In the genomic region with DNA sequence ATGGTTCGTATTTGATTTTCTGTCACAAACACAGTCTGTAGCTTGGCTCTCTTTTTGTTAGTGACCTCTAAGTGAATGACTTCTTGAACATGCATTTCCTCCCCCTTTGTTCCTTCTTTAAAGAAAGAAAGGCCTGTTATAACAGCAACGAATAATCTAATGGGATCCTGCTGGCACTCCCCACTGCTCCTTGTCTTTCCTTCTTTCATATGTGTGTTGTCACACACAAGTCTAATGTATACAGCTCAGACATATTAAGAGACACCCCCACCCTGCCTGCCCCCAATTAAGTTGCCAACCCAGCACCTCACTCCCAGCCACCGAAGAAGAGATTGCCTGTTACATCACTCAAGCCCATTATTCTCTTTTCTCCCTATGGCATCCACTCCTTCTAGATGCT, we compare ENCODE assay signal across 2 cellular contexts.
TF ChIP-seq lines count a peak whose summit lies in the region.

No MANE protein-coding gene starts in this region.

TF ChIP-seq in WTC11, 78 proteins besides CTCF, POLR2A, EP300 and RAD21 (continued from another document):
- TF ChIP-seq, protein P1, sequence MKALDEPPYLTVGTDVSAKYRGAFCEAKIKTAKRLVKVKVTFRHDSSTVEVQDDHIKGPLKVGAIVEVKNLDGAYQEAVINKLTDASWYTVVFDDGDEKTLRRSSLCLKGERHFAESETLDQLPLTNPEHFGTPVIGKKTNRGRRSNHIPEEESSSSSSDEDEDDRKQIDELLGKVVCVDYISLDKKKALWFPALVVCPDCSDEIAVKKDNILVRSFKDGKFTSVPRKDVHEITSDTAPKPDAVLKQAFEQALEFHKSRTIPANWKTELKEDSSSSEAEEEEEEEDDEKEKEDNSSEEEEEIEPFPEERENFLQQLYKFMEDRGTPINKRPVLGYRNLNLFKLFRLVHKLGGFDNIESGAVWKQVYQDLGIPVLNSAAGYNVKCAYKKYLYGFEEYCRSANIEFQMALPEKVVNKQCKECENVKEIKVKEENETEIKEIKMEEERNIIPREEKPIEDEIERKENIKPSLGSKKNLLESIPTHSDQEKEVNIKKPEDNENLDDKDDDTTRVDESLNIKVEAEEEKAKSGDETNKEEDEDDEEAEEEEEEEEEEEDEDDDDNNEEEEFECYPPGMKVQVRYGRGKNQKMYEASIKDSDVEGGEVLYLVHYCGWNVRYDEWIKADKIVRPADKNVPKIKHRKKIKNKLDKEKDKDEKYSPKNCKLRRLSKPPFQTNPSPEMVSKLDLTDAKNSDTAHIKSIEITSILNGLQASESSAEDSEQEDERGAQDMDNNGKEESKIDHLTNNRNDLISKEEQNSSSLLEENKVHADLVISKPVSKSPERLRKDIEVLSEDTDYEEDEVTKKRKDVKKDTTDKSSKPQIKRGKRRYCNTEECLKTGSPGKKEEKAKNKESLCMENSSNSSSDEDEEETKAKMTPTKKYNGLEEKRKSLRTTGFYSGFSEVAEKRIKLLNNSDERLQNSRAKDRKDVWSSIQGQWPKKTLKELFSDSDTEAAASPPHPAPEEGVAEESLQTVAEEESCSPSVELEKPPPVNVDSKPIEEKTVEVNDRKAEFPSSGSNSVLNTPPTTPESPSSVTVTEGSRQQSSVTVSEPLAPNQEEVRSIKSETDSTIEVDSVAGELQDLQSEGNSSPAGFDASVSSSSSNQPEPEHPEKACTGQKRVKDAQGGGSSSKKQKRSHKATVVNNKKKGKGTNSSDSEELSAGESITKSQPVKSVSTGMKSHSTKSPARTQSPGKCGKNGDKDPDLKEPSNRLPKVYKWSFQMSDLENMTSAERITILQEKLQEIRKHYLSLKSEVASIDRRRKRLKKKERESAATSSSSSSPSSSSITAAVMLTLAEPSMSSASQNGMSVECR (CRISPR knock-in tag; IDR thresholded peaks at IDR 0.05; ENCODE audit: borderline replicate concordance), result no peak
- TF ChIP-seq ZNF671 (CRISPR knock-in tag; IDR thresholded peaks at IDR 0.05) (no peak), ZNF263 (CRISPR knock-in tag; IDR thresholded peaks at IDR 0.05; ENCODE audit: low read depth) (no peak), SP1 (CRISPR knock-in tag; conservative IDR thresholded peaks at IDR 0.05) (0 out of 2 replicates have a peak, but pooled peaks have one; percentile 17), NR2C2 (CRISPR knock-in tag; IDR thresholded peaks at IDR 0.05) (no peak), TP53 (CRISPR knock-in tag; IDR thresholded peaks at IDR 0.05) (no peak), OVOL2 (CRISPR knock-in tag; IDR thresholded peaks at IDR 0.05; ENCODE audit: borderline replicate concordance) (no peak), ATF1 (CRISPR knock-in tag; IDR thresholded peaks at IDR 0.05) (no peak)
- TF ChIP-seq, protein P2, sequence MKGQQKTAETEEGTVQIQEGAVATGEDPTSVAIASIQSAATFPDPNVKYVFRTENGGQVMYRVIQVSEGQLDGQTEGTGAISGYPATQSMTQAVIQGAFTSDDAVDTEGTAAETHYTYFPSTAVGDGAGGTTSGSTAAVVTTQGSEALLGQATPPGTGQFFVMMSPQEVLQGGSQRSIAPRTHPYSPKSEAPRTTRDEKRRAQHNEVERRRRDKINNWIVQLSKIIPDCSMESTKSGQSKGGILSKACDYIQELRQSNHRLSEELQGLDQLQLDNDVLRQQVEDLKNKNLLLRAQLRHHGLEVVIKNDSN (CRISPR knock-in tag; IDR thresholded peaks at IDR 0.05), result no peak
- TF ChIP-seq, protein P3, sequence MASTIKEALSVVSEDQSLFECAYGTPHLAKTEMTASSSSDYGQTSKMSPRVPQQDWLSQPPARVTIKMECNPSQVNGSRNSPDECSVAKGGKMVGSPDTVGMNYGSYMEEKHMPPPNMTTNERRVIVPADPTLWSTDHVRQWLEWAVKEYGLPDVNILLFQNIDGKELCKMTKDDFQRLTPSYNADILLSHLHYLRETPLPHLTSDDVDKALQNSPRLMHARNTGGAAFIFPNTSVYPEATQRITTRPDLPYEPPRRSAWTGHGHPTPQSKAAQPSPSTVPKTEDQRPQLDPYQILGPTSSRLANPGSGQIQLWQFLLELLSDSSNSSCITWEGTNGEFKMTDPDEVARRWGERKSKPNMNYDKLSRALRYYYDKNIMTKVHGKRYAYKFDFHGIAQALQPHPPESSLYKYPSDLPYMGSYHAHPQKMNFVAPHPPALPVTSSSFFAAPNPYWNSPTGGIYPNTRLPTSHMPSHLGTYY (CRISPR knock-in tag; IDR thresholded peaks at IDR 0.05), result no peak
- TF ChIP-seq, protein P4, sequence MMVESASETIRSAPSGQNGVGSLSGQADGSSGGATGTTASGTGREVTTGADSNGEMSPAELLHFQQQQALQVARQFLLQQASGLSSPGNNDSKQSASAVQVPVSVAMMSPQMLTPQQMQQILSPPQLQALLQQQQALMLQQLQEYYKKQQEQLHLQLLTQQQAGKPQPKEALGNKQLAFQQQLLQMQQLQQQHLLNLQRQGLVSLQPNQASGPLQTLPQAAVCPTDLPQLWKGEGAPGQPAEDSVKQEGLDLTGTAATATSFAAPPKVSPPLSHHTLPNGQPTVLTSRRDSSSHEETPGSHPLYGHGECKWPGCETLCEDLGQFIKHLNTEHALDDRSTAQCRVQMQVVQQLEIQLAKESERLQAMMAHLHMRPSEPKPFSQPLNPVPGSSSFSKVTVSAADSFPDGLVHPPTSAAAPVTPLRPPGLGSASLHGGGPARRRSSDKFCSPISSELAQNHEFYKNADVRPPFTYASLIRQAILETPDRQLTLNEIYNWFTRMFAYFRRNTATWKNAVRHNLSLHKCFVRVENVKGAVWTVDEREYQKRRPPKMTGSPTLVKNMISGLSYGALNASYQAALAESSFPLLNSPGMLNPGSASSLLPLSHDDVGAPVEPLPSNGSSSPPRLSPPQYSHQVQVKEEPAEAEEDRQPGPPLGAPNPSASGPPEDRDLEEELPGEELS (CRISPR knock-in tag; IDR thresholded peaks at IDR 0.05), result peak; percentile 30; the same call in 1 of the 2 replicates

TF ChIP-seq in neural cell, 6 proteins besides CTCF, POLR2A, EP300 and RAD21 (continued from another document):
- TF ChIP-seq, protein P5, sequence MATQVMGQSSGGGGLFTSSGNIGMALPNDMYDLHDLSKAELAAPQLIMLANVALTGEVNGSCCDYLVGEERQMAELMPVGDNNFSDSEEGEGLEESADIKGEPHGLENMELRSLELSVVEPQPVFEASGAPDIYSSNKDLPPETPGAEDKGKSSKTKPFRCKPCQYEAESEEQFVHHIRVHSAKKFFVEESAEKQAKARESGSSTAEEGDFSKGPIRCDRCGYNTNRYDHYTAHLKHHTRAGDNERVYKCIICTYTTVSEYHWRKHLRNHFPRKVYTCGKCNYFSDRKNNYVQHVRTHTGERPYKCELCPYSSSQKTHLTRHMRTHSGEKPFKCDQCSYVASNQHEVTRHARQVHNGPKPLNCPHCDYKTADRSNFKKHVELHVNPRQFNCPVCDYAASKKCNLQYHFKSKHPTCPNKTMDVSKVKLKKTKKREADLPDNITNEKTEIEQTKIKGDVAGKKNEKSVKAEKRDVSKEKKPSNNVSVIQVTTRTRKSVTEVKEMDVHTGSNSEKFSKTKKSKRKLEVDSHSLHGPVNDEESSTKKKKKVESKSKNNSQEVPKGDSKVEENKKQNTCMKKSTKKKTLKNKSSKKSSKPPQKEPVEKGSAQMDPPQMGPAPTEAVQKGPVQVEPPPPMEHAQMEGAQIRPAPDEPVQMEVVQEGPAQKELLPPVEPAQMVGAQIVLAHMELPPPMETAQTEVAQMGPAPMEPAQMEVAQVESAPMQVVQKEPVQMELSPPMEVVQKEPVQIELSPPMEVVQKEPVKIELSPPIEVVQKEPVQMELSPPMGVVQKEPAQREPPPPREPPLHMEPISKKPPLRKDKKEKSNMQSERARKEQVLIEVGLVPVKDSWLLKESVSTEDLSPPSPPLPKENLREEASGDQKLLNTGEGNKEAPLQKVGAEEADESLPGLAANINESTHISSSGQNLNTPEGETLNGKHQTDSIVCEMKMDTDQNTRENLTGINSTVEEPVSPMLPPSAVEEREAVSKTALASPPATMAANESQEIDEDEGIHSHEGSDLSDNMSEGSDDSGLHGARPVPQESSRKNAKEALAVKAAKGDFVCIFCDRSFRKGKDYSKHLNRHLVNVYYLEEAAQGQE (IDR thresholded peaks at IDR 0.05; ENCODE audit: borderline replicate concordance), result peak; percentile 48
- TF ChIP-seq POLR2AphosphoS5 (IDR thresholded peaks at IDR 0.05), result peak; percentile 82
- TF ChIP-seq MXI1 (conservative IDR thresholded peaks at IDR 0.05; ENCODE audit: poor library complexity, severe bottlenecking), result peak; percentile 15
